In genomic region chr9:133375116-133375723, GRCh38 we compare ENCODE assay signal across 8 cellular contexts. TPM values are rescaled to one million over a fixed set of nuclear protein-coding genes. Genes with fewer than 3 reads are reported as not detected.
A peak's percentile ranks its signal among the peaks of the same experiment; 100 is the strongest.
DNase-seq lines count a peak whose midpoint lies in the region; ATAC-seq and TF ChIP-seq lines count a peak whose summit lies in the region.

No MANE protein-coding gene starts in this region.

- POLR2A ChIA-PET in T-cell (lab: Charles Lee): no interaction called here

- no peak for ATAC-seq in CD4-positive, CD25-positive, alpha-beta regulatory T cell (ENCODE audit: low read depth in 2 of 2)
- peak; percentile 7 for ATAC-seq in GM19023 (IDR thresholded peaks at IDR 0.05; ENCODE audit: unreplicated experiment)
- ATAC-seq in HG03439 (IDR thresholded peaks at IDR 0.05; ENCODE audit: unreplicated experiment): peak; percentile 9
- ATAC-seq in T-cell (replicated peaks in 1 of 4): peak in 3 of 4 experiments; percentile 1 to 3 (median 1)

- H3K9me3 Mint-ChIP-seq in CD4-positive, CD25-positive, alpha-beta regulatory T cell: peaks cover 0 to 2% (median 0%) of the 10 kb centered on the region in 7 donors
- H3K9me3 Mint-ChIP-seq in T-cell: no peaks in the 10 kb centered on the region

- no peaks in the 10 kb centered on the region for H3F3A ChIP-seq in neural cell (ENCODE audit: insufficient read depth, low read length, poor library complexity, severe bottlenecking)

- H3K4me2 ChIP-seq in neural cell (ENCODE audit: low read length): peak overlapping the region; percentile 99

- peaks cover 61% of the 10 kb centered on the region for H3K4me1 ChIP-seq in CD4-positive, CD25-positive, alpha-beta regulatory T cell (ENCODE audit: control insufficient read depth, insufficient read depth, low read length, poor library complexity, severe bottlenecking)

- peaks cover 8% of the 10 kb centered on the region for H3K36me3 Mint-ChIP-seq in CD4-positive, CD25-positive, alpha-beta regulatory T cell
- peaks cover 5% of the 10 kb centered on the region for H3K36me3 Mint-ChIP-seq in T-cell

- H3K27ac Mint-ChIP-seq in CD4-positive, CD25-positive, alpha-beta regulatory T cell: peak overlapping the region; percentile 93 to 96 (median 95)
- H3K27ac Mint-ChIP-seq in T-cell: peak overlapping the region; percentile 93 to 97

- H3K79me2 ChIP-seq in neural cell (replicated peaks; ENCODE audit: insufficient read depth, low read length): peaks cover 41% of the 10 kb centered on the region

- H3K4me1 Mint-ChIP-seq in CD4-positive, CD25-positive, alpha-beta regulatory T cell: peaks cover 14 to 56% (median 35%) of the 10 kb centered on the region in 4 donors
- H3K4me1 Mint-ChIP-seq in T-cell: peaks cover 45 to 48% (median 45%) of the 10 kb centered on the region in 3 donors

- peak overlapping the region; percentile 93 to 100 (median 97) for H3K4me3 Mint-ChIP-seq in CD4-positive, CD25-positive, alpha-beta regulatory T cell
- H3K4me3 Mint-ChIP-seq in T-cell: peak overlapping the region; percentile 91 to 97 (median 92)

- CTCF ChIA-PET in T-cell (lab: Charles Lee): interaction anchor here in 1 of 2 donors (0.9 to 1.5 kb wide), 2 partner anchors 24 to 27 kb away, joined by 4 to 7 read pairs; partner anchors contain the start of genes MED22 and RPL7A

- no peak for TF ChIP-seq EP300 in neural cell (conservative IDR thresholded peaks at IDR 0.05; ENCODE audit: poor library complexity, severe bottlenecking)

- peak overlapping the region; percentile 91 for H3K4me3 ChIP-seq in CD4-positive, CD25-positive, alpha-beta regulatory T cell (ENCODE audit: low read depth, low read length)
- peak overlapping the region; percentile 91 for H3K4me3 ChIP-seq in neural cell (ENCODE audit: low read length)

- no peaks in the 10 kb centered on the region for H3K9me2 ChIP-seq in neural cell (ENCODE audit: insufficient read depth, low read length)

- no peaks in the 10 kb centered on the region for H3K27me3 ChIP-seq in CD4-positive, CD25-positive, alpha-beta regulatory T cell (ENCODE audit: control insufficient read depth, insufficient read depth, low read length)
- no peaks in the 10 kb centered on the region for H3K27me3 ChIP-seq in neural cell (ENCODE audit: insufficient read depth, low read depth, low read length)

- DNase-seq in CD4-positive, CD25-positive, alpha-beta regulatory T cell: no peak
- DNase-seq in T-cell (peak in 1 of 34 experiments; percentile 16), erythroblast (lab: John Stamatoyannopoulos, UW) (peak; percentile 57 to 75), Ammon's horn (ENCODE audit: low spot score) (no peak), NCI-H526 treated with DMSO at 0.1 percent for 48 hours (lab: John Stamatoyannopoulos, UW) (no peak)

- TF ChIP-seq RAD21 in neural cell (conservative IDR thresholded peaks at IDR 0.05): no peak

- peak; percentile 29 for TF ChIP-seq CTCF in neural cell (IDR thresholded peaks at IDR 0.05; ENCODE audit: poor library complexity, severe bottlenecking)

- peak overlapping the region; percentile 84 for H3K9ac ChIP-seq in neural cell (ENCODE audit: low read length)

- H3K27me3 Mint-ChIP-seq in CD4-positive, CD25-positive, alpha-beta regulatory T cell: no peaks in the 10 kb centered on the region
- H3K27me3 Mint-ChIP-seq in T-cell: no peaks in the 10 kb centered on the region

- H2AFZ ChIP-seq in neural cell (ENCODE audit: low read depth, low read length): no peak overlapping the region

- peaks cover 4% of the 10 kb centered on the region for H3K36me3 ChIP-seq in CD4-positive, CD25-positive, alpha-beta regulatory T cell (ENCODE audit: control insufficient read depth, insufficient read depth, low read length)
- no peaks in the 10 kb centered on the region for H3K36me3 ChIP-seq in neural cell (ENCODE audit: insufficient read depth, low read length)

- no peaks in the 10 kb centered on the region for H3K9me3 ChIP-seq in CD4-positive, CD25-positive, alpha-beta regulatory T cell (ENCODE audit: control insufficient read depth in 2 of 2, low read length in 2 of 2)
- no peaks in the 10 kb centered on the region for H3K9me3 ChIP-seq in neural cell (ENCODE audit: low read length)

- no peaks in the 10 kb centered on the region for H4K20me1 ChIP-seq in neural cell (ENCODE audit: insufficient read depth)

- TF ChIP-seq POLR2A in erythroblast (IDR thresholded peaks at IDR 0.05; ENCODE audit: low read length): no peak

- H3K27ac ChIP-seq in CD4-positive, CD25-positive, alpha-beta regulatory T cell (ENCODE audit: insufficient read depth, low read length, poor library complexity, severe bottlenecking): peak overlapping the region; percentile 95
- H3K27ac ChIP-seq in neural cell (ENCODE audit: low read length): peak overlapping the region; percentile 49

TF ChIP-seq in neural cell, 6 proteins besides CTCF, POLR2A, EP300 and RAD21:
- no peak for TF ChIP-seq POLR2AphosphoS5 (IDR thresholded peaks at IDR 0.05)
- TF ChIP-seq, protein P1, sequence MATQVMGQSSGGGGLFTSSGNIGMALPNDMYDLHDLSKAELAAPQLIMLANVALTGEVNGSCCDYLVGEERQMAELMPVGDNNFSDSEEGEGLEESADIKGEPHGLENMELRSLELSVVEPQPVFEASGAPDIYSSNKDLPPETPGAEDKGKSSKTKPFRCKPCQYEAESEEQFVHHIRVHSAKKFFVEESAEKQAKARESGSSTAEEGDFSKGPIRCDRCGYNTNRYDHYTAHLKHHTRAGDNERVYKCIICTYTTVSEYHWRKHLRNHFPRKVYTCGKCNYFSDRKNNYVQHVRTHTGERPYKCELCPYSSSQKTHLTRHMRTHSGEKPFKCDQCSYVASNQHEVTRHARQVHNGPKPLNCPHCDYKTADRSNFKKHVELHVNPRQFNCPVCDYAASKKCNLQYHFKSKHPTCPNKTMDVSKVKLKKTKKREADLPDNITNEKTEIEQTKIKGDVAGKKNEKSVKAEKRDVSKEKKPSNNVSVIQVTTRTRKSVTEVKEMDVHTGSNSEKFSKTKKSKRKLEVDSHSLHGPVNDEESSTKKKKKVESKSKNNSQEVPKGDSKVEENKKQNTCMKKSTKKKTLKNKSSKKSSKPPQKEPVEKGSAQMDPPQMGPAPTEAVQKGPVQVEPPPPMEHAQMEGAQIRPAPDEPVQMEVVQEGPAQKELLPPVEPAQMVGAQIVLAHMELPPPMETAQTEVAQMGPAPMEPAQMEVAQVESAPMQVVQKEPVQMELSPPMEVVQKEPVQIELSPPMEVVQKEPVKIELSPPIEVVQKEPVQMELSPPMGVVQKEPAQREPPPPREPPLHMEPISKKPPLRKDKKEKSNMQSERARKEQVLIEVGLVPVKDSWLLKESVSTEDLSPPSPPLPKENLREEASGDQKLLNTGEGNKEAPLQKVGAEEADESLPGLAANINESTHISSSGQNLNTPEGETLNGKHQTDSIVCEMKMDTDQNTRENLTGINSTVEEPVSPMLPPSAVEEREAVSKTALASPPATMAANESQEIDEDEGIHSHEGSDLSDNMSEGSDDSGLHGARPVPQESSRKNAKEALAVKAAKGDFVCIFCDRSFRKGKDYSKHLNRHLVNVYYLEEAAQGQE (IDR thresholded peaks at IDR 0.05; ENCODE audit: borderline replicate concordance): no peak
- no peak for TF ChIP-seq MXI1 (conservative IDR thresholded peaks at IDR 0.05; ENCODE audit: poor library complexity, severe bottlenecking)
- no peak for TF ChIP-seq SMC3 (conservative IDR thresholded peaks at IDR 0.05; ENCODE audit: poor library complexity)
- no peak for TF ChIP-seq TAF1 (IDR thresholded peaks at IDR 0.05; ENCODE audit: low read depth)
- TF ChIP-seq EZH2 (IDR thresholded peaks at IDR 0.05; ENCODE audit: borderline replicate concordance, insufficient read depth, low read length, poor library complexity, severe bottlenecking): no peak
TF ChIP-seq in neural cell: peak in this region for 0.

RNA-seq across cellular contexts. Expression of gene SURF4, which starts 0.6 kb away (rescaled TPM):
- 132 TPM for total RNA-seq in CD4-positive, CD25-positive, alpha-beta regulatory T cell
- polyA plus RNA-seq in CD4-positive, CD25-positive, alpha-beta regulatory T cell: 100 to 1,000 TPM; 189 to 227 (median 212) TPM
- 100 to 1,000 TPM in 4 of 5 donors, 10 to 100 TPM in 1; 73.5 to 114 (median 107) TPM for total RNA-seq in T-cell
- polyA plus RNA-seq in neural cell: 65.2 and 78.3 TPM in 2 replicates
- polyA minus RNA-seq in neural cell: 85.9 and 95.2 TPM in 2 replicates

RNA-seq across cellular contexts. Expression of gene STKLD1, which starts 0.9 kb away (rescaled TPM):
- total RNA-seq in CD4-positive, CD25-positive, alpha-beta regulatory T cell: 0.86 TPM
- under 1 TPM; 0.09 to 0.28 (median 0.15) TPM for polyA plus RNA-seq in CD4-positive, CD25-positive, alpha-beta regulatory T cell
- 1 to 10 TPM in 2 of 5 donors, under 1 TPM in 3; 0.49 to 1.1 (median 0.70) TPM for total RNA-seq in T-cell
- 1.1 and 3.4 TPM in 2 replicates for polyA plus RNA-seq in neural cell
- 0.49 TPM in 1 of 2 replicates, not detected in the other for polyA minus RNA-seq in neural cell

RNA-seq across cellular contexts. Expression of gene SURF2, which starts 18.9 kb away (rescaled TPM):
- 24.3 TPM for total RNA-seq in CD4-positive, CD25-positive, alpha-beta regulatory T cell
- polyA plus RNA-seq in CD4-positive, CD25-positive, alpha-beta regulatory T cell: 10 to 100 TPM; 34.5 to 47.1 (median 37.0) TPM
- 10 to 100 TPM; 17.0 to 25.3 (median 24.9) TPM for total RNA-seq in T-cell
- polyA plus RNA-seq in neural cell: 36.4 and 40.6 TPM in 2 replicates
- polyA minus RNA-seq in neural cell: 29.0 and 32.3 TPM in 2 replicates

RNA-seq across cellular contexts. Expression of gene SURF1, which starts 18.9 kb away (rescaled TPM):
- total RNA-seq in CD4-positive, CD25-positive, alpha-beta regulatory T cell: 41.8 TPM
- 100 to 1,000 TPM; 114 to 120 (median 115) TPM for polyA plus RNA-seq in CD4-positive, CD25-positive, alpha-beta regulatory T cell
- 10 to 100 TPM; 33.0 to 58.7 (median 58.3) TPM for total RNA-seq in T-cell
- 32.3 and 37.8 TPM in 2 replicates for polyA plus RNA-seq in neural cell
- 26.8 and 27.2 TPM in 2 replicates for polyA minus RNA-seq in neural cell

RNA-seq across cellular contexts. Expression of gene RPL7A, which starts 27.2 kb away (rescaled TPM):
- 1,813 TPM for total RNA-seq in CD4-positive, CD25-positive, alpha-beta regulatory T cell
- 1,000 to 10,000 TPM in 2 of 4 donors, 100 to 1,000 TPM in 2; 747 to 1,102 (median 951) TPM for polyA plus RNA-seq in CD4-positive, CD25-positive, alpha-beta regulatory T cell
- total RNA-seq in T-cell: 1,000 to 10,000 TPM; 2,623 to 2,692 (median 2,659) TPM
- 1,931 and 1,987 TPM in 2 replicates for polyA plus RNA-seq in neural cell
- 671 and 691 TPM in 2 replicates for polyA minus RNA-seq in neural cell

Comparison
In these comparisons a context has a peak if more than half of its experiments do, and no peak if none do; other contexts are left out.
1. ATAC-seq: peak in GM19023 (single experiment), HG03439 (single experiment) and T-cell (3 of 4); none in CD4-positive, CD25-positive, alpha-beta regulatory T cell (0 of 2).
2. DNase-seq: peak in erythroblast (2 of 2); none in CD4-positive, CD25-positive, alpha-beta regulatory T cell (0 of 3), Ammon's horn (single experiment) and NCI-H526 treated with DMSO at 0.1 percent for 48 hours (single experiment).